8 cellular contexts compared by ENCODE assay signal in the genomic region with DNA sequence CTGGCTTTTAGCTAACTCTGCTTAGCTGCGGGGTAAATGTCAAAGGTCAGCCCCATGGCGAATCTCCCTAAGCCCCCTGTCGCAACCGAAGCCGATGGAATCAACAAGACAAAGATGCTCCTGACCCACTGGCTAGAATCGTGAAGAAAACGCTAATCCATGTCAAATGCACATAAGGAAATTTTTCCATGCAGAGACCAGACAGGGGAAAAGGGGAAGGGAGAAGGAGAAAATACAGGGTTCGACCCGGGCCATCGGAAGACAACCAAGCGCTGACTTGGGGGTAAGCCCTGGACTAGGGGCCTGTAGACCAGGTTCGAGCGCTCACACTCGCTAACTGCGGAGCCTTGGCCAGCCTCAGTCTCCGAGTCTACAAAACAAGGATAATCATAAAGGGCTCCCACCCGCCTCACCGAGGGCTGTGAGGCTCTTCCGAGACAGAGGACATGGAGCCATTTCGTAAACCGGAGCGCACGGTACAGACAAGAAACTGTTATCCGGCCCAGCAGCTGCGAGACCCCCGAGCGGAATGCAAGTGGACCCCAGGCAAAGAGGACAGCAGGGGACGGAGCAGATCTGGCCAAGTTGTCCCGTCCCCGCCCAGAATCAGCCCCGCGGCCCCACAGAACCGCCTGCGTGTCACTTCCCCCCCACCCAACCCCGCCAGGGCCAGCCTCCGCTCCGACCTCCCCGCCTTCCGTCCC. TPM values are rescaled to one million over a fixed set of nuclear protein-coding genes. Genes with fewer than 3 reads are reported as not detected.
DNase-seq lines count a peak whose midpoint lies in the region; ATAC-seq and TF ChIP-seq lines count a peak whose summit lies in the region.

No MANE protein-coding gene starts in this region.

- H3K36me3 ChIP-seq in adipocyte (ENCODE audit: control insufficient read depth, insufficient read depth, low read length, severe bottlenecking) (peaks cover 27% of the 10 kb centered on the region), iPS-18a (ENCODE audit: control insufficient read depth, low read depth, low read length) (peaks cover 11% of the 10 kb centered on the region), spleen (peaks cover 0 to 26% (median 7%) of the 10 kb centered on the region in 6 donors)

- H3K9ac ChIP-seq in adipocyte (ENCODE audit: low read length) (peak overlapping the region; percentile 100), iPS-18a (ENCODE audit: low read length) (peak overlapping the region; percentile 83)

- no peaks in the 10 kb centered on the region for H3K9me3 ChIP-seq in adipocyte (ENCODE audit: control insufficient read depth, low read length)
- no peaks in the 10 kb centered on the region for H3K9me3 ChIP-seq in iPS-18a (ENCODE audit: control insufficient read depth, low read depth, low read length)
- H3K9me3 ChIP-seq in spleen, result no peaks in the 10 kb centered on the region

- peak; percentile 11 to 21 for ATAC-seq in activated CD4-positive, CD25-positive, alpha-beta regulatory T cell treated with anti-CD3 and anti-CD28 coated beads, Interleukin-2, amount 50 U/mL, for 24 hours
- peak; percentile 17 for ATAC-seq in HG03571 (IDR thresholded peaks at IDR 0.05; ENCODE audit: unreplicated experiment)
- no peak for ATAC-seq in HG03039 (IDR thresholded peaks at IDR 0.05; ENCODE audit: unreplicated experiment)

- no peak for DNase-seq in activated CD4-positive, CD25-positive, alpha-beta regulatory T cell (lab: John Stamatoyannopoulos, UW)
- DNase-seq in adipocyte (ENCODE audit: low read depth), result peak; percentile 70
- no peak for DNase-seq in spleen
- no peak for DNase-seq in central memory CD4-positive, alpha-beta T cell

- no peak overlapping the region for H3K27ac ChIP-seq in iPS-18a (ENCODE audit: low read length)
- peak overlapping the region; percentile 73 to 96 (median 94) for H3K27ac ChIP-seq in spleen

- no peak for TF ChIP-seq POLR2A in spleen (IDR thresholded peaks at IDR 0.05)

- H3K27me3 ChIP-seq in adipocyte (replicated peaks; ENCODE audit: control insufficient read depth, insufficient read depth, low read length), result no peaks in the 10 kb centered on the region
- H3K27me3 ChIP-seq in iPS-18a (ENCODE audit: control insufficient read depth, insufficient read depth, low read length), result no peaks in the 10 kb centered on the region
- no peaks in the 10 kb centered on the region for H3K27me3 ChIP-seq in spleen (replicated peaks in 1 of 7)

- TF ChIP-seq CTCF in spleen (IDR thresholded peaks at IDR 0.05 in 8 of 11, conservative IDR thresholded peaks at IDR 0.05 in 3 of 11), result no peak

- H3K4me3 ChIP-seq in adipocyte (ENCODE audit: low read length) (peak overlapping the region; percentile 95), iPS-18a (ENCODE audit: low read length) (peak overlapping the region; percentile 98), spleen (peak overlapping the region; percentile 68 to 91 (median 77))

- 0 to 1% (median 1%) methylated on average over 32 to 39 of the region's 39 CpGs for WGBS in spleen, 5 donors

- intact Hi-C loops in spleen (cut with DNase I; ENCODE audit: low total_unique reads), result no loop called here

- H3K4me1 ChIP-seq in adipocyte (ENCODE audit: control insufficient read depth, insufficient read depth, low read length) (peaks cover 36% of the 10 kb centered on the region), iPS-18a (ENCODE audit: control insufficient read depth, low read depth, low read length) (no peaks in the 10 kb centered on the region), spleen (peaks cover 21 to 79% (median 65%) of the 10 kb centered on the region in 6 donors)

RNA-seq across cellular contexts. Expression of a gene that starts 0.5 kb away (rescaled TPM):
- total RNA-seq in spleen, result 100 to 1,000 TPM in 1 of 7 donors, 10 to 100 TPM in 6; 63.6 to 107 (median 79.5) TPM
- polyA plus RNA-seq in spleen, result 10 to 100 TPM; 27.3 to 33.2 (median 28.4) TPM

RNA-seq across cellular contexts. Expression of a gene that starts 23.3 kb away (rescaled TPM):
- 10 to 100 TPM; 14.1 to 20.3 (median 16.6) TPM for total RNA-seq in spleen
- polyA plus RNA-seq in spleen, result 10 to 100 TPM; 15.2 to 20.9 (median 19.2) TPM

RNA-seq across cellular contexts. Expression of a gene that starts 37.2 kb away (rescaled TPM):
- 1 to 10 TPM; 5.1 to 9.4 (median 8.7) TPM for total RNA-seq in spleen
- polyA plus RNA-seq in spleen, result 1 to 10 TPM; 4.3 to 6.2 (median 6.2) TPM
